In genomic region chr6:130869681-130870080, GRCh38 we compare ENCODE assay signal across 1 cellular context.
TF ChIP-seq lines count a peak whose summit lies in the region.

No MANE protein-coding gene starts in this region.

TF ChIP-seq in K562, 482 proteins besides CTCF, POLR2A, EP300 and RAD21 (continued from another document):
- TF ChIP-seq, protein P1, sequence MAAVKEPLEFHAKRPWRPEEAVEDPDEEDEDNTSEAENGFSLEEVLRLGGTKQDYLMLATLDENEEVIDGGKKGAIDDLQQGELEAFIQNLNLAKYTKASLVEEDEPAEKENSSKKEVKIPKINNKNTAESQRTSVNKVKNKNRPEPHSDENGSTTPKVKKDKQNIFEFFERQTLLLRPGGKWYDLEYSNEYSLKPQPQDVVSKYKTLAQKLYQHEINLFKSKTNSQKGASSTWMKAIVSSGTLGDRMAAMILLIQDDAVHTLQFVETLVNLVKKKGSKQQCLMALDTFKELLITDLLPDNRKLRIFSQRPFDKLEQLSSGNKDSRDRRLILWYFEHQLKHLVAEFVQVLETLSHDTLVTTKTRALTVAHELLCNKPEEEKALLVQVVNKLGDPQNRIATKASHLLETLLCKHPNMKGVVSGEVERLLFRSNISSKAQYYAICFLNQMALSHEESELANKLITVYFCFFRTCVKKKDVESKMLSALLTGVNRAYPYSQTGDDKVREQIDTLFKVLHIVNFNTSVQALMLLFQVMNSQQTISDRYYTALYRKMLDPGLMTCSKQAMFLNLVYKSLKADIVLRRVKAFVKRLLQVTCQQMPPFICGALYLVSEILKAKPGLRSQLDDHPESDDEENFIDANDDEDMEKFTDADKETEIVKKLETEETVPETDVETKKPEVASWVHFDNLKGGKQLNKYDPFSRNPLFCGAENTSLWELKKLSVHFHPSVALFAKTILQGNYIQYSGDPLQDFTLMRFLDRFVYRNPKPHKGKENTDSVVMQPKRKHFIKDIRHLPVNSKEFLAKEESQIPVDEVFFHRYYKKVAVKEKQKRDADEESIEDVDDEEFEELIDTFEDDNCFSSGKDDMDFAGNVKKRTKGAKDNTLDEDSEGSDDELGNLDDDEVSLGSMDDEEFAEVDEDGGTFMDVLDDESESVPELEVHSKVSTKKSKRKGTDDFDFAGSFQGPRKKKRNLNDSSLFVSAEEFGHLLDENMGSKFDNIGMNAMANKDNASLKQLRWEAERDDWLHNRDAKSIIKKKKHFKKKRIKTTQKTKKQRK (IDR thresholded peaks at IDR 0.05; ENCODE audit: borderline replicate concordance, low read depth, low read length): no peak
- TF ChIP-seq GATAD2A (IDR thresholded peaks at IDR 0.05): no peak
- no peak for TF ChIP-seq NKRF (IDR thresholded peaks at IDR 0.05; ENCODE audit: borderline replicate concordance)
- TF ChIP-seq ZNF41 (CRISPR knock-in tag; conservative IDR thresholded peaks at IDR 0.05): no peak
- no peak for TF ChIP-seq THAP12 (CRISPR knock-in tag; IDR thresholded peaks at IDR 0.05)
- no peak for TF ChIP-seq ZNF134 (CRISPR knock-in tag; conservative IDR thresholded peaks at IDR 0.05)
- TF ChIP-seq RCOR1 (IDR thresholded peaks at IDR 0.05; ENCODE audit: borderline replicate concordance in 1 of 2, low read depth in 2 of 2, low read length in 2 of 2): no peak
- no peak for TF ChIP-seq ZSCAN32 (CRISPR knock-in tag; IDR thresholded peaks at IDR 0.05)
